ENCODE assay signal across 8 cellular contexts in the genomic region with DNA sequence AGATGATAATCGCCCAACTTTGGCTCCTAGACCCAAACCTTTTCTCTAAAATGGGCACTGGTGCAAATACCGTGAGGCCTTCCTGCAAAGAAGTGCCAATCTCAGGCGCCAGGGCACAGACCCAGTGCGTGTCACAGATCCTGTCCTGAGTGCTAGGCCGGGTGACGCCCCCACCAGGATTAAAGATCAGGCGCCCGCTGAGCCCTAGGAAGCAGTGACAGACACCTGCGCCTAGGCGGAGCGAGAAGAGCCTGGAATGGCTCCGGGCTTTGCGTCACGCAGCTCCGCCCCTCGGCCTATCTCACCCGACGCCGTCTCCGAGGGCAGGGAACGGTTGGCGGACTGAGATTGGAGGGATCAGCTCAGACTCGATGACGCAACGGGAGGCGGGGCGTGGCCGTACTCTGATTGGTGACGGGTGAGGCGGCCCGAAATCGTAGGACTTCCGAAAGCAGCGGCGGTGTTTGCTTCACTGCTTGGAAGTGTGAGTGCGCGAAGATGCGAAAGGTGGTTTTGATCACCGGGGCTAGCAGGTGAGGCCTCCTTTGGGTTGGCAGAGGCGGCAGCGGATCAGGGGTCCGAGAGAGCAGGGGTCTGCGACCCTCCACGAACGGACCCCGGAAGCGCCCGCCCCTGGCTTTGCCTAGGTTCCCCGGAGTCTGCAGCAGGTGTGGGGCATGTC.
DNase-seq lines count a peak whose midpoint lies in the region; ATAC-seq and TF ChIP-seq lines count a peak whose summit lies in the region.
"Not testable (repeated sequence)": the region's sequence is repeated elsewhere in the genome, so short reads cannot be mapped to it uniquely, and the experiment has no call there.

A gene with protein sequence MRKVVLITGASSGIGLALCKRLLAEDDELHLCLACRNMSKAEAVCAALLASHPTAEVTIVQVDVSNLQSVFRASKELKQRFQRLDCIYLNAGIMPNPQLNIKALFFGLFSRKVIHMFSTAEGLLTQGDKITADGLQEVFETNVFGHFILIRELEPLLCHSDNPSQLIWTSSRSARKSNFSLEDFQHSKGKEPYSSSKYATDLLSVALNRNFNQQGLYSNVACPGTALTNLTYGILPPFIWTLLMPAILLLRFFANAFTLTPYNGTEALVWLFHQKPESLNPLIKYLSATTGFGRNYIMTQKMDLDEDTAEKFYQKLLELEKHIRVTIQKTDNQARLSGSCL (plus strand): TSS at position 400 of the 682 bp plus-strand sequence. CDS start 99 bp downstream, at position 499.

- H3K4me1 Mint-ChIP-seq in central memory CD8-positive, alpha-beta T cell: not testable (repeated sequence)

- H3K4me3 ChIP-seq in AG10803 (ENCODE audit: low read length): peak within 1 kb of the TSS; percentile 65

- H3K9me3 Mint-ChIP-seq in central memory CD8-positive, alpha-beta T cell: not testable (repeated sequence)

- DNase-seq in AG10803 (ENCODE audit: low read depth) (peak; percentile 32), NCI-H446 (lab: John Stamatoyannopoulos, UW) (peak; percentile 82 to 88), islet precursor cell (peak; percentile 94)
- DNase-seq in central memory CD8-positive, alpha-beta T cell (ENCODE audit: low spot score in 2 of 2): peak; percentile 43 to 70
- DNase-seq in stimulated activated CD4-positive, alpha-beta T cell treated with anti-CD3 and anti-CD28 coated beads, Interleukin-12 subunit alpha, Interleukin-12 subunit beta, amount 100 ng/mL, for 48 hours (ENCODE audit: low read depth in 2 of 3, low spot score in 1 of 3): peak; percentile 44 to 55 (median 48)

- H3K27me3 Mint-ChIP-seq in central memory CD8-positive, alpha-beta T cell: not testable (repeated sequence)

- peak within 1 kb of the TSS; percentile 84 for H3K4me3 Mint-ChIP-seq in central memory CD8-positive, alpha-beta T cell

- H3K36me3 Mint-ChIP-seq in central memory CD8-positive, alpha-beta T cell (ENCODE audit: insufficient read depth): peaks cover 12% of the 10 kb centered on the region

- ATAC-seq in GM19043 (IDR thresholded peaks at IDR 0.05; ENCODE audit: low read depth, unreplicated experiment) (peak; percentile 99), HG03354 (IDR thresholded peaks at IDR 0.05; ENCODE audit: poor library complexity, severe bottlenecking, unreplicated experiment) (peak; percentile 100)
- peak; percentile 99 for ATAC-seq in activated CD4-positive, CD25-positive, alpha-beta regulatory T cell treated with anti-CD3 and anti-CD28 coated beads, Interleukin-2, amount 50 U/mL, for 24 hours
- peak; percentile 99 for ATAC-seq in central memory CD8-positive, alpha-beta T cell (replicated peaks; ENCODE audit: extremely low read depth, poor library complexity, severe bottlenecking)

- TF ChIP-seq CTCF in AG10803 (conservative IDR thresholded peaks at IDR 0.05; ENCODE audit: low read length): not testable (repeated sequence)

- H3K27ac Mint-ChIP-seq in central memory CD8-positive, alpha-beta T cell (ENCODE audit: low read depth): peak within 1 kb of the TSS; percentile 92

Comparison
In these comparisons a context has a peak if more than half of its experiments do, and no peak if none do; other contexts are left out.
1. Peak in every context shown above with its lines: DNase-seq, ATAC-seq and H3K4me3 ChIP-seq.
2. DNase-seq: peak in every context shown above with its lines; median percentile 94 in islet precursor cell; 85 in NCI-H446; 56 in central memory CD8-positive, alpha-beta T cell; 48 in stimulated activated CD4-positive, alpha-beta T cell treated with anti-CD3 and anti-CD28 coated beads, Interleukin-12 subunit alpha, Interleukin-12 subunit beta, amount 100 ng/mL, for 48 hours; 32 in AG10803.